Comparison of ENCODE assay signal across 1 cellular context in genomic region chr11:126989942-126990715, GRCh38.
TF ChIP-seq lines count a peak whose summit lies in the region.

No MANE protein-coding gene starts in this region.

TF ChIP-seq in IMR-90, 13 proteins besides CTCF, POLR2A, EP300 and RAD21 (continued from another document):
- TF ChIP-seq USF2 (IDR thresholded peaks at IDR 0.05; ENCODE audit: low read depth, low read length) (no peak), SMC3 (IDR thresholded peaks at IDR 0.05; ENCODE audit: low read depth, low read length) (peak; percentile 82), MAZ (IDR thresholded peaks at IDR 0.05; ENCODE audit: borderline replicate concordance, low read depth, low read length) (no peak)
